In the genomic region with DNA sequence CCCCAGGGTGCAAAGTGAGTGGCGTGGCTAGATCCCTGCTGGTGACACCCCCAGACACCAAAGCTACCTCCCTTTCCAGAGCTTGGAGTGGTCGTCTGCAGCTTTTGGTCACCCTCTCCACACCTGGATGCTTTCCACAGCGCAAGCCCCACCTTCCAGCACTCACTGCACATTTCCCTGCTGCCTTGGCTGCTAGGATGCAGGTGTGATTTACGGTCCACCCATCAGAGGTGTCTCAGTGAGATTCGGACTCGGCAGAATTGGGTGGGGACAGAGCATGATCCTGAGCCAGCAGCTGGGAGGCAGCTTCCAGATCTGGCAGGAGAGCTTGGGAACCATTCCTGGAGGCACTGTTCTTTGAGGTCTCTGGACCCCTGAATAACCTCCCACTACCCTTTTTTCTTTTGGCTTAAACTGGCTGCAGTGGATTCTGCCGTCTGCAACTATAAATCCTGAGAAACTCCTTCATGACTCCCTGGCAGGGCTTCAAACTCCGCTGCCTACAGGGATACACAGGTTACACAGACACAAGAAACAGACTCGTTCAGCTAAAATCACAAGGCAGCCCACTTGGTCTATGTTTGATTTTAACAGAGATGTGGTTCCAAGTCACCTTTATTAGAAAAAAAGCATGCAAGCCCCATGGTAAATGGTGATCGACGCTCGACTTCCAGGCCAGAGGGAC, we compare ENCODE assay signal across 15 cellular contexts.
A peak's percentile ranks its signal among the peaks of the same experiment; 100 is the strongest.
DNase-seq lines count a peak whose midpoint lies in the region; ATAC-seq and TF ChIP-seq lines count a peak whose summit lies in the region.
"Had no signal": no experiment of that assay in that cellular context is flagged by ENCODE, and none has a peak within 500 bp of the region (broad histone marks: within the 10 kb centered on the region; RNA-seq: fewer than 3 reads in every experiment).

No MANE protein-coding gene starts in this region.

- no peak for TF ChIP-seq POLR2A in gastrocnemius medialis (IDR thresholded peaks at IDR 0.05)

- no peak overlapping the region for H3K4me3 ChIP-seq in gastrocnemius medialis
- H3K4me3 ChIP-seq: ovary had no signal

- in situ Hi-C loops in G401 (cut with HindIII; ENCODE audit: low sequenced_read_pairs) (no loop called here), gastrocnemius medialis (cut with MboI; ENCODE audit: low sequenced_read_pairs in 4 of 4) (no loop called here)

- H3K27me3 ChIP-seq in layer of hippocampus (ENCODE audit: control insufficient read depth, insufficient read depth, low read length) (no peaks in the 10 kb centered on the region), gastrocnemius medialis (no peaks in the 10 kb centered on the region)
- H3K27me3 ChIP-seq: ovary had no signal

- DNase-seq in G401 (ENCODE audit: low spot score) (peak; percentile 15), gastrocnemius medialis (peak; percentile 24 to 31), ecto neural progenitor cell (ENCODE audit: low spot score) (no peak)
- no peak for DNase-seq in effector CD8-positive, alpha-beta T cell (lab: John Stamatoyannopoulos, UW)
- DNase-seq: activated effector memory CD4-positive, alpha-beta T cell treated with Interleukin-2 at 50 U/mL for 16 hours; Calu3; GF-D8; NCI-H446 treated with DMSO at 0.1 percent for 48 hours; stimulated activated CD4-positive, alpha-beta T cell treated with anti-CD3 and anti-CD28 coated beads, Interleukin-15, amount 100 ng/mL, for 24 hours had no signal

- H3K36me3 ChIP-seq in gastrocnemius medialis: no peaks in the 10 kb centered on the region
- H3K36me3 ChIP-seq: ovary had no signal

- intact Hi-C loops in gastrocnemius medialis (cut with DNase I; ENCODE audit: low total_unique reads): loop anchor here (5.0 kb wide), 1 partner anchor 195 kb away; no protein-coding TSS in a partner anchor

- H3K4me1 ChIP-seq in gastrocnemius medialis: peaks cover 18 to 23% of the 10 kb centered on the region in 2 donors

- no peak for TF ChIP-seq CTCF in gastrocnemius medialis (IDR thresholded peaks at IDR 0.05 in 4 of 5, conservative IDR thresholded peaks at IDR 0.05 in 1 of 5)

- ATAC-seq in gastrocnemius medialis (peak; percentile 20 to 27), HG02970 (IDR thresholded peaks at IDR 0.05; ENCODE audit: low FRiP score, unreplicated experiment) (no peak), GM18502 (IDR thresholded peaks at IDR 0.05; ENCODE audit: poor library complexity, unreplicated experiment) (no peak)
- ATAC-seq: SK-N-SH treated with all-trans-retinoic acid at 6 μM for 48 hours had no signal

- H3K9me3 ChIP-seq in gastrocnemius medialis: no peaks in the 10 kb centered on the region
- H3K9me3 ChIP-seq: ovary had no signal

- H3K27ac ChIP-seq in cingulate gyrus (ENCODE audit: low read depth, low read length): peak overlapping the region; percentile 98
- peak overlapping the region; percentile 94 for H3K27ac ChIP-seq in layer of hippocampus (ENCODE audit: low read depth, low read length)
- H3K27ac ChIP-seq in gastrocnemius medialis: peak overlapping the region; percentile 84 to 91 (median 86)
- H3K27ac ChIP-seq: ovary had no signal

Comparison
In these comparisons a context has a peak if more than half of its experiments do, and no peak if none do; other contexts are left out.
1. DNase-seq: peak in G401 (single experiment) and gastrocnemius medialis (2 of 2); none in effector CD8-positive, alpha-beta T cell (single experiment) and ecto neural progenitor cell (single experiment).
2. ATAC-seq: peak in gastrocnemius medialis (2 of 2); none in HG02970 (single experiment) and GM18502 (single experiment).
3. Peak in every context shown above with its lines, with median percentiles within 50 percentile points of each other: H3K27ac ChIP-seq.